Comparison of ENCODE assay signal across 1 cellular context in the genomic region with DNA sequence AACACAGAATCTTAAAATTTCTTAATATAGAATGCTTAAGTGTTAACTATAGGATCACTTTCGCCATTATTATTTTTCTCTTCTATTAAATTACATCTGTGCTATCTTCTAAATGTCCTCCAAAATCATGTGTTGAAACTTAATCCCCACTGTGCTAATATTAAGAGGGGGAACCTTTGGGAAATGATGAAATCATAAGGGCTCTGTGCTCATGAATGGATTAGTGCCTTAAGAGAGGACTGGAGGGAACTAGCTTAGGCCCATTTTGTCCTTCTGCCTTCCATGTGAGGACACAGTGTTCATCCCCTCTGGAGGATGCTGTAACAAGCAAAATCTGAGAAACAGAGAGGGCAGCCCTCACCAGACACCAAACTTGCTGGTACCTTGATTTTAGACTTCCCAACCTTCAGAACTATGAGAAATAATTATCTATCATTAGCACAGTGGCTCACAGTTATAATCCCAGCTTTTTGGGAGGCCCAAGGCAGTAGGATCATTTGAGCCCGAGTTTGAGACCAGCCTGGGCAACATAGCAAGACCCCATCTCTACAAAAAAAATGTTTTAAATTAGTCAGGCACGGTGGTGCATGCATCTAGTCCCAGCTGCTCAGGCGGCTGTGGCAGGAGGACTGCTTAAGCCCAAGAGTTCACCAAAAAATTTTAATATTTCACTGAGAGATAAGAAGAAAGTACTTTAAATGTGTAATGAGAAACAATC.
TF ChIP-seq lines count a peak whose summit lies in the region.

No MANE protein-coding gene starts in this region.

TF ChIP-seq in IMR-90, 13 proteins besides CTCF, POLR2A, EP300 and RAD21 (continued from another document):
- TF ChIP-seq, protein P1, sequence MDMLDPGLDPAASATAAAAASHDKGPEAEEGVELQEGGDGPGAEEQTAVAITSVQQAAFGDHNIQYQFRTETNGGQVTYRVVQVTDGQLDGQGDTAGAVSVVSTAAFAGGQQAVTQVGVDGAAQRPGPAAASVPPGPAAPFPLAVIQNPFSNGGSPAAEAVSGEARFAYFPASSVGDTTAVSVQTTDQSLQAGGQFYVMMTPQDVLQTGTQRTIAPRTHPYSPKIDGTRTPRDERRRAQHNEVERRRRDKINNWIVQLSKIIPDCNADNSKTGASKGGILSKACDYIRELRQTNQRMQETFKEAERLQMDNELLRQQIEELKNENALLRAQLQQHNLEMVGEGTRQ (IDR thresholded peaks at IDR 0.05; ENCODE audit: low read depth, low read length) = no peak
- TF ChIP-seq RCOR1 (IDR thresholded peaks at IDR 0.05; ENCODE audit: insufficient replicate concordance, low read length) = no peak
- no peak for TF ChIP-seq BHLHE40 (IDR thresholded peaks at IDR 0.05; ENCODE audit: low read depth, low read length)
